ENCODE assay signal across 1 cellular context in the genomic region with DNA sequence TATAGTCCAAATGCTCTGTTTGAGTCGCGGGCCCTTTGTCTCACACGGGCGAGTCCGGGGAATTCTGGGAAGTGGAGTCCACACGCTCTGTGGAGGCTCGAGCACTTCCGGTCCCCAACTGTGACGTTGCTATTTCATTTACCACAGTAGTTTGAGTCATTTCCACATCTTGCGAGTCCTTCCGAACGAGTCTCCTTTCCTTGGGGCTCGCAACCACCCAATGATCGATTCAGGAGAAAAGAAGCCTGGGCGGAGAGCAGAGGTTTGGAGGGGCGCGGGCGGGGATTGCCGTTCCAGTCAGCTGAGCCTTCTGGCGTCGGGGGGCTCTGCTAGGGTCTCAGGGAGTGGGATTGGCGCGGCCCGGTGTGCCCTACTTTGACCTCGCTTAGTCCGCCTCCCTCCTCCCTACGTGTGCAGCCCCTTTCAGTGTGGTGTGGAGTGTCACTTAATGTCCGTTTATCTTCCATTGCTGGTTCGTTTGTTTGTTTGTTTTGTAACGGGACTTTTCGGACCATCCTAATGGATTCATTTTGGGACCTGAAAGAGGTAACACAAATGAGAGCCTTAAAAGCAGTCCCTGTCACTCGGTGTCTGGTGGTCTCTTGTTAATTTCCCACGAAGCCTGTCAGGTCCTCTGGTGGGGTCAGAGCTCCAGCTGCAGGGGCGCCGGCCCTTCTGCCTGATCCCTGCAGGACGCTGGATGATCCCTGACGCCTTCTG.
TF ChIP-seq lines count a peak whose summit lies in the region.

A gene (plus strand): TSS at position 163 of the 720 bp plus-strand sequence. CDS start 58 bp downstream, at position 221.

TF ChIP-seq in K562, 482 proteins besides CTCF, POLR2A, EP300 and RAD21 (continued from another document):
- TF ChIP-seq, protein P1, sequence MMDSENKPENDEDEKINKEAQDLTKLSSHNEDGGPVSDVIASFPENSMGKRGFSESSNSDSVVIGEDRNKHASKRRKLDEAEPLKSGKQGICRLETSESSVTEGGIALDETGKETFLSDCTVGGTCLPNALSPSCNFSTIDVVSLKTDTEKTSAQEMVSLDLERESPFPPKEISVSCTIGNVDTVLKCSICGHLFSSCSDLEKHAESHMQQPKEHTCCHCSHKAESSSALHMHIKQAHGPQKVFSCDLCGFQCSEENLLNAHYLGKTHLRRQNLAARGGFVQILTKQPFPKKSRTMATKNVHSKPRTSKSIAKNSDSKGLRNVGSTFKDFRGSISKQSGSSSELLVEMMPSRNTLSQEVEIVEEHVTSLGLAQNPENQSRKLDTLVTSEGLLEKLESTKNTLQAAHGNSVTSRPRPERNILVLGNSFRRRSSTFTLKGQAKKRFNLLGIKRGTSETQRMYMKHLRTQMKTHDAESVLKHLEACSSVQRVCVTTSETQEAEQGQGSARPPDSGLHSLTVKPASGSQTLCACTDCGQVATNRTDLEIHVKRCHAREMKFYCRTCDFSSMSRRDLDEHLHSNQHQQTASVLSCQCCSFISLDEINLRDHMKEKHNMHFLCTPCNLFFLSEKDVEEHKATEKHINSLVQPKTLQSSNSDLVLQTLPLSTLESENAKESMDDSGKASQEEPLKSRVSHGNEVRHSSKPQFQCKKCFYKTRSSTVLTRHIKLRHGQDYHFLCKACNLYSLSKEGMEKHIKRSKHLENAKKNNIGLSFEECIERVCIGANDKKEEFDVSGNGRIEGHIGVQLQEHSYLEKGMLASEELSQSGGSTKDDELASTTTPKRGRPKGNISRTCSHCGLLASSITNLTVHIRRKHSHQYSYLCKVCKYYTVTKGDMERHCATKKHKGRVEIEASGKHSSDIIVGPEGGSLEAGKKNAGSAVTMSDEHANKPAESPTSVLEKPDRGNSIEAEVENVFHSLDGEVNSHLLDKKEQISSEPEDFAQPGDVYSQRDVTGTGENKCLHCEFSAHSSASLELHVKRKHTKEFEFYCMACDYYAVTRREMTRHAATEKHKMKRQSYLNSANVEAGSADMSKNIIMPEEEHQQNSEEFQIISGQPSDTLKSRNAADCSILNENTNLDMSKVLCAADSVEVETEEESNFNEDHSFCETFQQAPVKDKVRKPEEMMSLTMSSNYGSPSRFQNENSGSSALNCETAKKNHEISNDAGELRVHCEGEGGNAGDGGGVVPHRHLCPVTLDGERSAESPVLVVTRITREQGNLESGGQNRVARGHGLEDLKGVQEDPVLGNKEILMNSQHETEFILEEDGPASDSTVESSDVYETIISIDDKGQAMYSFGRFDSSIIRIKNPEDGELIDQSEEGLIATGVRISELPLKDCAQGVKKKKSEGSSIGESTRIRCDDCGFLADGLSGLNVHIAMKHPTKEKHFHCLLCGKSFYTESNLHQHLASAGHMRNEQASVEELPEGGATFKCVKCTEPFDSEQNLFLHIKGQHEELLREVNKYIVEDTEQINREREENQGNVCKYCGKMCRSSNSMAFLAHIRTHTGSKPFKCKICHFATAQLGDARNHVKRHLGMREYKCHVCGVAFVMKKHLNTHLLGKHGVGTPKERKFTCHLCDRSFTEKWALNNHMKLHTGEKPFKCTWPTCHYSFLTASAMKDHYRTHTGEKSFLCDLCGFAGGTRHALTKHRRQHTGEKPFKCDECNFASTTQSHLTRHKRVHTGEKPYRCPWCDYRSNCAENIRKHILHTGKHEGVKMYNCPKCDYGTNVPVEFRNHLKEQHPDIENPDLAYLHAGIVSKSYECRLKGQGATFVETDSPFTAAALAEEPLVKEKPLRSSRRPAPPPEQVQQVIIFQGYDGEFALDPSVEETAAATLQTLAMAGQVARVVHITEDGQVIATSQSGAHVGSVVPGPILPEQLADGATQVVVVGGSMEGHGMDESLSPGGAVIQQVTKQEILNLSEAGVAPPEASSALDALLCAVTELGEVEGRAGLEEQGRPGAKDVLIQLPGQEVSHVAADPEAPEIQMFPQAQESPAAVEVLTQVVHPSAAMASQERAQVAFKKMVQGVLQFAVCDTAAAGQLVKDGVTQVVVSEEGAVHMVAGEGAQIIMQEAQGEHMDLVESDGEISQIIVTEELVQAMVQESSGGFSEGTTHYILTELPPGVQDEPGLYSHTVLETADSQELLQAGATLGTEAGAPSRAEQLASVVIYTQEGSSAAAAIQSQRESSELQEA (IDR thresholded peaks at IDR 0.05; ENCODE audit: low read depth) = no peak
- no peak for TF ChIP-seq ZNF282 (CRISPR knock-in tag; IDR thresholded peaks at IDR 0.05)
- no peak for TF ChIP-seq FOXJ3 (CRISPR knock-in tag; IDR thresholded peaks at IDR 0.05)
- TF ChIP-seq CREM (IDR thresholded peaks at IDR 0.05; ENCODE audit: low read depth) = peak; percentile 96
- no peak for TF ChIP-seq ZNF696 (CRISPR knock-in tag; conservative IDR thresholded peaks at IDR 0.05)
- no peak for TF ChIP-seq CREBBP (IDR thresholded peaks at IDR 0.05; ENCODE audit: low read depth, low read length)
- TF ChIP-seq, protein P2, sequence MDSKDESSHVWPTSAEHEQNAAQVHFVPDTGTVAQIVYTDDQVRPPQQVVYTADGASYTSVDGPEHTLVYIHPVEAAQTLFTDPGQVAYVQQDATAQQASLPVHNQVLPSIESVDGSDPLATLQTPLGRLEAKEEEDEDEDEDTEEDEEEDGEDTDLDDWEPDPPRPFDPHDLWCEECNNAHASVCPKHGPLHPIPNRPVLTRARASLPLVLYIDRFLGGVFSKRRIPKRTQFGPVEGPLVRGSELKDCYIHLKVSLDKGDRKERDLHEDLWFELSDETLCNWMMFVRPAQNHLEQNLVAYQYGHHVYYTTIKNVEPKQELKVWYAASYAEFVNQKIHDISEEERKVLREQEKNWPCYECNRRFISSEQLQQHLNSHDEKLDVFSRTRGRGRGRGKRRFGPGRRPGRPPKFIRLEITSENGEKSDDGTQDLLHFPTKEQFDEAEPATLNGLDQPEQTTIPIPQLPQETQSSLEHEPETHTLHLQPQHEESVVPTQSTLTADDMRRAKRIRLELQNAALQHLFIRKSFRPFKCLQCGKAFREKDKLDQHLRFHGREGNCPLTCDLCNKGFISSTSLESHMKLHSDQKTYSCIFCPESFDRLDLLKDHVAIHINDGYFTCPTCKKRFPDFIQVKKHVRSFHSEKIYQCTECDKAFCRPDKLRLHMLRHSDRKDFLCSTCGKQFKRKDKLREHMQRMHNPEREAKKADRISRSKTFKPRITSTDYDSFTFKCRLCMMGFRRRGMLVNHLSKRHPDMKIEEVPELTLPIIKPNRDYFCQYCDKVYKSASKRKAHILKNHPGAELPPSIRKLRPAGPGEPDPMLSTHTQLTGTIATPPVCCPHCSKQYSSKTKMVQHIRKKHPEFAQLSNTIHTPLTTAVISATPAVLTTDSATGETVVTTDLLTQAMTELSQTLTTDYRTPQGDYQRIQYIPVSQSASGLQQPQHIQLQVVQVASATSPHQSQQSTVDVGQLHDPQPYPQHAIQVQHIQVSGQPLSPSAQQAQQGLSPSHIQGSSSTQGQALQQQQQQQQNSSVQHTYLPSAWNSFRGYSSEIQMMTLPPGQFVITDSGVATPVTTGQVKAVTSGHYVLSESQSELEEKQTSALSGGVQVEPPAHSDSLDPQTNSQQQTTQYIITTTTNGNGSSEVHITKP (IDR thresholded peaks at IDR 0.05; ENCODE audit: partially characterized antibody) = no peak
- TF ChIP-seq, protein P3, sequence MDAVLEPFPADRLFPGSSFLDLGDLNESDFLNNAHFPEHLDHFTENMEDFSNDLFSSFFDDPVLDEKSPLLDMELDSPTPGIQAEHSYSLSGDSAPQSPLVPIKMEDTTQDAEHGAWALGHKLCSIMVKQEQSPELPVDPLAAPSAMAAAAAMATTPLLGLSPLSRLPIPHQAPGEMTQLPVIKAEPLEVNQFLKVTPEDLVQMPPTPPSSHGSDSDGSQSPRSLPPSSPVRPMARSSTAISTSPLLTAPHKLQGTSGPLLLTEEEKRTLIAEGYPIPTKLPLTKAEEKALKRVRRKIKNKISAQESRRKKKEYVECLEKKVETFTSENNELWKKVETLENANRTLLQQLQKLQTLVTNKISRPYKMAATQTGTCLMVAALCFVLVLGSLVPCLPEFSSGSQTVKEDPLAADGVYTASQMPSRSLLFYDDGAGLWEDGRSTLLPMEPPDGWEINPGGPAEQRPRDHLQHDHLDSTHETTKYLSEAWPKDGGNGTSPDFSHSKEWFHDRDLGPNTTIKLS (IDR thresholded peaks at IDR 0.05; ENCODE audit: borderline replicate concordance, low read depth) = peak; percentile 74
- TF ChIP-seq, protein P4, sequence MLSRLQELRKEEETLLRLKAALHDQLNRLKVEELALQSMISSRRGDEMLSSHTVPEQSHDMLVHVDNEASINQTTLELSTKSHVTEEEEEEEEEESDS (CRISPR knock-in tag; IDR thresholded peaks at IDR 0.05) = no peak
- TF ChIP-seq HNRNPL (IDR thresholded peaks at IDR 0.05; ENCODE audit: low read depth, low read length) = no peak
- peak; percentile 56 for TF ChIP-seq CEBPB (tag; IDR thresholded peaks at IDR 0.05)
- no peak for TF ChIP-seq ARHGAP35 (IDR thresholded peaks at IDR 0.05; ENCODE audit: partially characterized antibody)
- TF ChIP-seq SIX5 (IDR thresholded peaks at IDR 0.05; ENCODE audit: borderline replicate concordance in 1 of 2, insufficient read depth in 1 of 2, low read depth in 1 of 2, low read length in 2 of 2) = peak; percentile 61 to 68; a peak in 3 of 4 replicates
- no peak for TF ChIP-seq CXXC5 (CRISPR knock-in tag; IDR thresholded peaks at IDR 0.05)
- TF ChIP-seq RAD51 (IDR thresholded peaks at IDR 0.05; ENCODE audit: borderline replicate concordance, low read depth) = no peak
